10 cellular contexts compared by ENCODE assay signal in the genomic region with DNA sequence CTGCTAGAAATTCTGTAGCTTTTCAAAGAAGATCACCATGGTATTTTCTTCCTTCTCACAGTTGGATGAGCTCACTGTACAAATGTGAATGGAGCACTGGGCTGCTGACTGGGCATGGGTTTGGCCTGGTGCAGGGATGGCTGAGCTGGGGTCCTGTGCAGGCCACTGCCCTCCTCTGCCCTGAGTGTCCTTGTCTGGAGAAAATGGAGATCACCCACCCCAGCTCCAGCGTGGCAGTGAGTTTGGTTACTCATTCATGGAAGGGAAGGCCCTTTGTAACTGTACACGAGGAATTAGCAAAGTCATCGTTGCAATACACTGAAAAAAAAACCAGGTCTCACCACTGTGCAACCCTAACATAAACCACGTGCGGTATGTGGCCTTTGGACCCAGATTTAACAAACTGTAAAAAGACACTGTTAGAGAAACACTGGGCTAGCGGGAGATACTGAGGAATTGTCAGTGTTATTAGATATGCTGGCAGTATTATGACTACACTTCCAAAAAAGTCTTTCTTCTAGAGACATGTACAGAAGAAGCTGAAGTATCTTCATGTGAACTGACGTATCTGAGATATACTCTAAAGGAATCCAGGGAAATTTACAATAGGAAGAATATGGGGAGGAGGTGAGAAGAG. TPM values are rescaled to one million over a fixed set of nuclear protein-coding genes. Genes with fewer than 3 reads are reported as not detected.
DNase-seq lines count a peak whose midpoint lies in the region; ATAC-seq, FAIRE-seq and TF ChIP-seq lines count a peak whose summit lies in the region.
"Had no signal": no experiment of that assay in that cellular context is flagged by ENCODE, and none has a peak within 500 bp of the region (broad histone marks: within the 10 kb centered on the region; RNA-seq: fewer than 3 reads in every experiment).

No MANE protein-coding gene starts in this region.

- peaks cover 7% of the 10 kb centered on the region for H3K36me3 Mint-ChIP-seq in activated T-helper 1 cell treated with anti-CD3 and anti-CD28 coated beads, Interleukin-12 subunit alpha, Interleukin-12 subunit beta, Interleukin-2, Interleukin-4 antibody, amounts not matched to agents 30 ng/mL and 10 ng/mL and 1 ng/mL, durations not matched to agents 14 hours and 24 hours and 36 hours (ENCODE audit: low read depth)

- H3K14ac ChIP-seq in trophoblast cell (ENCODE audit: low read length) = no peak overlapping the region

- H4K91ac ChIP-seq in trophoblast cell (ENCODE audit: low read depth, low read length) = no peak overlapping the region

- peaks cover 19% of the 10 kb centered on the region for H3K9me3 Mint-ChIP-seq in activated T-helper 1 cell treated with anti-CD3 and anti-CD28 coated beads, Interleukin-12 subunit alpha, Interleukin-12 subunit beta, Interleukin-2, Interleukin-4 antibody, amounts not matched to agents 30 ng/mL and 10 ng/mL and 1 ng/mL, durations not matched to agents 14 hours and 24 hours and 36 hours

- H3K4me1 ChIP-seq in upper lobe of right lung (peaks cover 17% of the 10 kb centered on the region), trophoblast cell (ENCODE audit: control insufficient read depth in 1 of 2, insufficient read depth in 2 of 2, low read length in 2 of 2) (no peaks in the 10 kb centered on the region)

- H3K4me3 Mint-ChIP-seq in activated T-helper 1 cell treated with anti-CD3 and anti-CD28 coated beads, Interleukin-12 subunit alpha, Interleukin-12 subunit beta, Interleukin-2, Interleukin-4 antibody, amounts not matched to agents 30 ng/mL and 10 ng/mL and 1 ng/mL, durations not matched to agents 14 hours and 24 hours and 36 hours = peak overlapping the region; percentile 0

- peak overlapping the region; percentile 83 for H3K27ac Mint-ChIP-seq in activated T-helper 1 cell treated with anti-CD3 and anti-CD28 coated beads, Interleukin-12 subunit alpha, Interleukin-12 subunit beta, Interleukin-2, Interleukin-4 antibody, amounts not matched to agents 30 ng/mL and 10 ng/mL and 1 ng/mL, durations not matched to agents 14 hours and 24 hours and 36 hours

- H3K4me3 ChIP-seq in upper lobe of right lung (no peak overlapping the region), trophoblast cell (ENCODE audit: low read depth, low read length) (no peak overlapping the region)

- H3K79me2 ChIP-seq in trophoblast cell (ENCODE audit: control insufficient read depth, insufficient read depth, low read length, poor library complexity) = no peaks in the 10 kb centered on the region

- H3K4me2 ChIP-seq in trophoblast cell (ENCODE audit: low read length) = no peak overlapping the region

- no peak for FAIRE-seq in frontal cortex (lab: Jason Lieb, UNC)

- no peak overlapping the region for H3K9ac ChIP-seq in trophoblast cell (ENCODE audit: low read length)

- no peaks in the 10 kb centered on the region for H3K36me3 ChIP-seq in upper lobe of right lung
- no peaks in the 10 kb centered on the region for H3K36me3 ChIP-seq in trophoblast cell (ENCODE audit: control insufficient read depth in 1 of 2, insufficient read depth in 2 of 2, low read length in 2 of 2)

- no peak overlapping the region for H2AFZ ChIP-seq in trophoblast cell (ENCODE audit: insufficient read depth, low read length, poor library complexity)

- no peak overlapping the region for H3K4ac ChIP-seq in trophoblast cell (ENCODE audit: low read depth, low read length)

- intact Hi-C loops in activated T-helper 1 cell treated with anti-CD3 and anti-CD28 coated beads, Interleukin-12 subunit alpha, Interleukin-12 subunit beta, Interleukin-2, Interleukin-4 antibody, amounts not matched to agents 30 ng/mL and 10 ng/mL and 1 ng/mL, durations not matched to agents 14 hours and 24 hours and 36 hours (cut with micrococcal nuclease) = loop anchor here (2.0 to 10.0 kb wide), 3 partner anchors 15 to 1071 kb away; partner anchors contain the start of gene TBC1D14
- intact Hi-C loops in upper lobe of right lung (cut with DNase I) = no loop called here

- H3K27me3 ChIP-seq in upper lobe of right lung = no peaks in the 10 kb centered on the region
- no peaks in the 10 kb centered on the region for H3K27me3 ChIP-seq in trophoblast cell (ENCODE audit: insufficient read depth, low read length)

- H3K27me3 Mint-ChIP-seq in activated T-helper 1 cell treated with anti-CD3 and anti-CD28 coated beads, Interleukin-12 subunit alpha, Interleukin-12 subunit beta, Interleukin-2, Interleukin-4 antibody, amounts not matched to agents 30 ng/mL and 10 ng/mL and 1 ng/mL, durations not matched to agents 14 hours and 24 hours and 36 hours (ENCODE audit: insufficient read depth) = no peaks in the 10 kb centered on the region

- no peak overlapping the region for H4K12ac ChIP-seq in trophoblast cell (ENCODE audit: low read depth, low read length)

- H3K18ac ChIP-seq in trophoblast cell (ENCODE audit: low read length) = no peak overlapping the region

- H3K9me3 ChIP-seq in upper lobe of right lung = no peaks in the 10 kb centered on the region
- H3K9me3 ChIP-seq in trophoblast cell (ENCODE audit: insufficient read depth, low read depth, low read length) = peaks cover 4% of the 10 kb centered on the region

- H3K4me1 Mint-ChIP-seq in activated T-helper 1 cell treated with anti-CD3 and anti-CD28 coated beads, Interleukin-12 subunit alpha, Interleukin-12 subunit beta, Interleukin-2, Interleukin-4 antibody, amounts not matched to agents 30 ng/mL and 10 ng/mL and 1 ng/mL, durations not matched to agents 14 hours and 24 hours and 36 hours (ENCODE audit: low read depth) = peaks cover 37% of the 10 kb centered on the region

- peak overlapping the region; percentile 73 for H3K27ac ChIP-seq in upper lobe of right lung
- no peak overlapping the region for H3K27ac ChIP-seq in trophoblast cell (ENCODE audit: low read depth, low read length)

- TF ChIP-seq CTCF in upper lobe of right lung (IDR thresholded peaks at IDR 0.05) = no peak

- no peak overlapping the region for H2AK5ac ChIP-seq in trophoblast cell (ENCODE audit: low read length)

- DNase-seq in stimulated activated CD4-positive, alpha-beta T cell treated with anti-CD3 and anti-CD28 coated beads, Interleukin-15, amount 100 ng/mL, for 24 hours = peak; percentile 0
- no peak for DNase-seq in stimulated activated CD4-positive, alpha-beta T cell treated with anti-CD3 and anti-CD28 coated beads, Interleukin-12 subunit alpha, Interleukin-12 subunit beta, amount 100 ng/mL, for 4 hours
- no peak for DNase-seq in activated T-helper 1 cell treated with anti-CD3 and anti-CD28 coated beads, Interleukin-12 subunit alpha, Interleukin-12 subunit beta, Interleukin-2, Interleukin-4 antibody, amounts not matched to agents 30 ng/mL and 10 ng/mL and 1 ng/mL, durations not matched to agents 14 hours and 24 hours and 36 hours (ENCODE audit: low spot score)
- DNase-seq in left lobe of liver (ENCODE audit: low spot score) (peak; percentile 91), upper lobe of right lung (no peak), trophoblast cell (no peak), frontal cortex (ENCODE audit: low spot score in 2 of 2) (no peak), NCI-H2171 treated with DMSO at 0.1 percent for 48 hours (lab: John Stamatoyannopoulos, UW) (no peak)
- DNase-seq: C1 segment of cervical spinal cord, dermis blood vessel endothelial cell had no signal

- peak; percentile 66 for ATAC-seq in left lobe of liver
- ATAC-seq in upper lobe of right lung = peak; percentile 55

- H3K79me1 ChIP-seq in trophoblast cell (ENCODE audit: low read length) = no peaks in the 10 kb centered on the region

- no peak overlapping the region for H3K23ac ChIP-seq in trophoblast cell (ENCODE audit: low read length)

- no peak overlapping the region for H2BK5ac ChIP-seq in trophoblast cell (ENCODE audit: low read depth, low read length, poor library complexity)

- no peak overlapping the region for H2BK120ac ChIP-seq in trophoblast cell (ENCODE audit: insufficient read depth, low read length, poor library complexity)

- no peak overlapping the region for H2BK12ac ChIP-seq in trophoblast cell (ENCODE audit: low read length)

- no CpG with 5 or more reads among the region's 7 CpGs for WGBS in trophoblast cell (ENCODE audit: extremely low coverage, insufficient coverage, insufficient read length)

- no peak overlapping the region for H4K8ac ChIP-seq in trophoblast cell (ENCODE audit: low read depth, low read length)

RNA-seq across cellular contexts. Expression of gene TBC1D14, which starts 16.1 kb away (rescaled TPM):
- 58.1 and 59.7 TPM in 2 replicates for total RNA-seq in activated T-helper 1 cell treated with anti-CD3 and anti-CD28 coated beads, Interleukin-12 subunit alpha, Interleukin-12 subunit beta, Interleukin-2, Interleukin-4 antibody, amounts not matched to agents 30 ng/mL and 10 ng/mL and 1 ng/mL, durations not matched to agents 14 hours and 24 hours and 36 hours
- total RNA-seq in left lobe of liver (29.3 TPM), upper lobe of right lung (51.8 TPM), frontal cortex (207 TPM)
- 21.7 and 21.9 TPM in 2 replicates for polyA plus RNA-seq in trophoblast cell (2013)

Comparison
In these comparisons a context has a peak if more than half of its experiments do, and no peak if none do; other contexts are left out.
1. DNase-seq: peak in stimulated activated CD4-positive, alpha-beta T cell treated with anti-CD3 and anti-CD28 coated beads, Interleukin-15, amount 100 ng/mL, for 24 hours (single experiment) and left lobe of liver (single experiment); none in stimulated activated CD4-positive, alpha-beta T cell treated with anti-CD3 and anti-CD28 coated beads, Interleukin-12 subunit alpha, Interleukin-12 subunit beta, amount 100 ng/mL, for 4 hours (single experiment), activated T-helper 1 cell treated with anti-CD3 and anti-CD28 coated beads, Interleukin-12 subunit alpha, Interleukin-12 subunit beta, Interleukin-2, Interleukin-4 antibody, amounts not matched to agents 30 ng/mL and 10 ng/mL and 1 ng/mL, durations not matched to agents 14 hours and 24 hours and 36 hours (single experiment), upper lobe of right lung (single experiment), trophoblast cell (0 of 2), frontal cortex (0 of 2) and NCI-H2171 treated with DMSO at 0.1 percent for 48 hours (single experiment).